17 cellular contexts compared by ENCODE assay signal in genomic region chr14:54188036-54188666, GRCh38.
DNase-seq lines count a peak whose midpoint lies in the region; TF ChIP-seq lines count a peak whose summit lies in the region.
"Had no signal": no experiment of that assay in that cellular context is flagged by ENCODE, and none has a peak within 500 bp of the region (broad histone marks: within the 10 kb centered on the region; RNA-seq: fewer than 3 reads in every experiment).

No MANE protein-coding gene starts in this region.

- no peaks in the 10 kb centered on the region for H3K27me3 Mint-ChIP-seq in neural progenitor cell (ENCODE audit: insufficient read depth, low read depth)
- H3K27me3 Mint-ChIP-seq: CD4-positive, alpha-beta T cell had no signal

- no peaks in the 10 kb centered on the region for H3K36me3 ChIP-seq in neural progenitor cell
- no peaks in the 10 kb centered on the region for H3K36me3 ChIP-seq in MG63
- H3K36me3 ChIP-seq: BLaER1 had no signal

- H3K79me2 ChIP-seq in neural progenitor cell (ENCODE audit: low read depth), result no peaks in the 10 kb centered on the region

- H2AFZ ChIP-seq in neural progenitor cell (replicated peaks), result no peak overlapping the region

- H3K9me3 ChIP-seq in neural progenitor cell (ENCODE audit: low read depth) (no peaks in the 10 kb centered on the region), MG63 (no peaks in the 10 kb centered on the region)
- H3K9me3 ChIP-seq: BLaER1 had no signal

- H3K4me1 ChIP-seq in neural progenitor cell, result peaks cover 4% of the 10 kb centered on the region

- H3F3A ChIP-seq in neural progenitor cell (ENCODE audit: low read depth), result no peaks in the 10 kb centered on the region

- H4K20me1 ChIP-seq in neural progenitor cell (ENCODE audit: low read depth), result no peaks in the 10 kb centered on the region
- H4K20me1 ChIP-seq: BLaER1 had no signal

- H3K27me3 ChIP-seq in neural progenitor cell (no peaks in the 10 kb centered on the region), MG63 (no peaks in the 10 kb centered on the region)
- H3K27me3 ChIP-seq: BLaER1 had no signal

- peaks cover 39% of the 10 kb centered on the region for H3K4me1 Mint-ChIP-seq in neural progenitor cell

- no peak overlapping the region for H3K27ac Mint-ChIP-seq in neural progenitor cell
- H3K27ac Mint-ChIP-seq: CD4-positive, alpha-beta T cell had no signal

- H3K4me3 Mint-ChIP-seq in neural progenitor cell, result no peak overlapping the region
- H3K4me3 Mint-ChIP-seq: CD4-positive, alpha-beta T cell had no signal

- no peak overlapping the region for H3K27ac ChIP-seq in neural progenitor cell
- H3K27ac ChIP-seq: BLaER1 had no signal

- no peak overlapping the region for H3K9ac ChIP-seq in neural progenitor cell
- H3K9ac ChIP-seq: BLaER1 had no signal

- H3K9me3 Mint-ChIP-seq in neural progenitor cell, result peaks cover 2% of the 10 kb centered on the region
- H3K9me3 Mint-ChIP-seq: CD4-positive, alpha-beta T cell had no signal

- peaks cover 3% of the 10 kb centered on the region for H3K36me3 Mint-ChIP-seq in neural progenitor cell

- H3K4me3 ChIP-seq in neural progenitor cell, result no peak overlapping the region
- H3K4me3 ChIP-seq in MG63, result no peak overlapping the region
- H3K4me3 ChIP-seq: BLaER1 had no signal

- TF ChIP-seq CTCF in neural progenitor cell (IDR thresholded peaks at IDR 0.05), result no peak

- DNase-seq in NCI-H69 (lab: John Stamatoyannopoulos, UW), result peak; percentile 55
- peak; percentile 50 for DNase-seq in left kidney (ENCODE audit: low read depth, low spot score)
- peak; percentile 8 for DNase-seq in neural progenitor cell (ENCODE audit: low spot score)
- no peak for DNase-seq in MG63
- no peak for DNase-seq in activated gamma-delta T cell (lab: John Stamatoyannopoulos, UW)
- DNase-seq in NCI-H1048 (lab: John Stamatoyannopoulos, UW), result no peak
- no peak for DNase-seq in kidney glomerular epithelial cell (lab: John Stamatoyannopoulos, UW)
- DNase-seq: CD4-positive, alpha-beta T cell; COR-L47; DMS 273 treated with DMSO at 0.1 percent for 48 hours; DMS79 treated with DMSO at 0.1 percent for 48 hours; Karpas-422; NCI-H1694 treated with DMSO at 0.1 percent for 48 hours; NCI-H2081 treated with DMSO at 0.1 percent for 48 hours; NCI-H446; OCI-M1 had no signal

- no peak overlapping the region for H3K4me2 ChIP-seq in neural progenitor cell
- H3K4me2 ChIP-seq: BLaER1 had no signal

Comparison
In these comparisons a context has a peak if more than half of its experiments do, and no peak if none do; other contexts are left out.
1. DNase-seq: peak in NCI-H69 (single experiment), left kidney (single experiment) and neural progenitor cell (single experiment); none in MG63 (single experiment), activated gamma-delta T cell (single experiment), NCI-H1048 (single experiment) and kidney glomerular epithelial cell (single experiment).